In genomic region chr1:150293433-150294253, GRCh38 we compare ENCODE assay signal across 8 cellular contexts. TPM values are rescaled to one million over a fixed set of nuclear protein-coding genes. Genes with fewer than 3 reads are reported as not detected.
DNase-seq lines count a peak whose midpoint lies in the region; ATAC-seq, FAIRE-seq and TF ChIP-seq lines count a peak whose summit lies in the region.

TSS of gene MRPS21 (plus strand) at chr1:150293861. CDS start at chr1:150294367, 506 bp downstream.

- 3 to 6% (median 4%) methylated on average over 43 of the region's 43 CpGs for WGBS in adipose tissue, 3 donors
- WGBS in heart left ventricle, 4 donors = 5 to 10% (median 6%) methylated on average over 43 of the region's 43 CpGs

- H3K4me3 ChIP-seq in heart left ventricle = peak within 1 kb of the TSS; percentile 53 to 83 (median 76)

- FAIRE-seq in GM12892 (lab: Jason Lieb, UNC) = peak; percentile 95

- H3K36me3 Mint-ChIP-seq in type B pancreatic cell = peaks cover 11% of the 10 kb centered on the region

- H3K27ac Mint-ChIP-seq in type B pancreatic cell = peak within 1 kb of the TSS; percentile 95

- no peaks in the 10 kb centered on the region for H3K27me3 Mint-ChIP-seq in type B pancreatic cell

- intact Hi-C loops in heart left ventricle (cut with DNase I) = no loop called here

- no peaks in the 10 kb centered on the region for H3K9me3 Mint-ChIP-seq in type B pancreatic cell

- peaks cover 0 to 40% (median 32%) of the 10 kb centered on the region in 9 donors for H3K36me3 ChIP-seq in heart left ventricle

- TF ChIP-seq CTCF in heart left ventricle (IDR thresholded peaks at IDR 0.05) = no peak
- TF ChIP-seq CTCF in type B pancreatic cell (conservative IDR thresholded peaks at IDR 0.05) = no peak

- ATAC-seq in HG02870 (IDR thresholded peaks at IDR 0.05; ENCODE audit: unreplicated experiment) = peak; percentile 96
- peak; percentile 95 to 99 (median 98) for ATAC-seq in heart left ventricle

- peak within 1 kb of the TSS; percentile 98 for H3K4me3 Mint-ChIP-seq in type B pancreatic cell

- TF ChIP-seq POLR2A in GM12892 (IDR thresholded peaks at IDR 0.05; ENCODE audit: low read depth, low read length) (peak; percentile 98), heart left ventricle (IDR thresholded peaks at IDR 0.05) (peak in 1 of 2 donors; percentile 53)

- peak within 1 kb of the TSS; percentile 13 for H3K27ac ChIP-seq in adipose tissue (ENCODE audit: low read depth, low read length)
- peak within 1 kb of the TSS; percentile 39 to 88 (median 86) for H3K27ac ChIP-seq in heart left ventricle

- peak; percentile 78 for DNase-seq in GM12892 (ENCODE audit: insufficient read length)
- peak; percentile 89 for DNase-seq in NCI-H146 treated with DMSO at 0.1 percent for 48 hours (lab: John Stamatoyannopoulos, UW; ENCODE audit: unreplicated experiment)
- DNase-seq in T-helper 1 cell = peak; percentile 65 to 89 (median 80)
- peak; percentile 90 to 93 (median 92) for DNase-seq in heart left ventricle
- peak; percentile 93 for DNase-seq in pons (ENCODE audit: low spot score)
- peak; percentile 86 for DNase-seq in type B pancreatic cell (ENCODE audit: extremely low spot score, unreplicated experiment)

- H3K4me1 ChIP-seq in heart left ventricle = peaks cover 0 to 22% (median 9%) of the 10 kb centered on the region in 12 donors

- H3K27me3 ChIP-seq in heart left ventricle = no peaks in the 10 kb centered on the region

- no peaks in the 10 kb centered on the region for H3K9me3 ChIP-seq in heart left ventricle

- H3K4me1 Mint-ChIP-seq in type B pancreatic cell (ENCODE audit: unreplicated experiment) = peaks cover 16% of the 10 kb centered on the region

RNA-seq across cellular contexts. Expression of gene MRPS21, which starts in this region (rescaled TPM):
- 60.1 TPM for polyA plus RNA-seq in GM12892 (2012; ENCODE audit: missing spikeins)
- polyA plus RNA-seq in adipose tissue (10 to 100 TPM; 33.0 to 93.9 (median 56.9) TPM), heart left ventricle (100 to 1,000 TPM in 1 of 2 donors, 10 to 100 TPM in 1; 64.2 to 139 TPM)
- total RNA-seq in heart left ventricle (10 to 100 TPM; 44.5 to 77.2 (median 61.0) TPM), type B pancreatic cell (ENCODE audit: low replicate concordance) (81.7 and 84.4 TPM in 2 replicates)

Comparison
In these comparisons a context has a peak if more than half of its experiments do, and no peak if none do; other contexts are left out.
1. Peak in every context shown above with its lines: DNase-seq, ATAC-seq, H3K4me3 ChIP-seq and H3K27ac ChIP-seq.